Comparison of ENCODE assay signal across 8 cellular contexts in the genomic region with DNA sequence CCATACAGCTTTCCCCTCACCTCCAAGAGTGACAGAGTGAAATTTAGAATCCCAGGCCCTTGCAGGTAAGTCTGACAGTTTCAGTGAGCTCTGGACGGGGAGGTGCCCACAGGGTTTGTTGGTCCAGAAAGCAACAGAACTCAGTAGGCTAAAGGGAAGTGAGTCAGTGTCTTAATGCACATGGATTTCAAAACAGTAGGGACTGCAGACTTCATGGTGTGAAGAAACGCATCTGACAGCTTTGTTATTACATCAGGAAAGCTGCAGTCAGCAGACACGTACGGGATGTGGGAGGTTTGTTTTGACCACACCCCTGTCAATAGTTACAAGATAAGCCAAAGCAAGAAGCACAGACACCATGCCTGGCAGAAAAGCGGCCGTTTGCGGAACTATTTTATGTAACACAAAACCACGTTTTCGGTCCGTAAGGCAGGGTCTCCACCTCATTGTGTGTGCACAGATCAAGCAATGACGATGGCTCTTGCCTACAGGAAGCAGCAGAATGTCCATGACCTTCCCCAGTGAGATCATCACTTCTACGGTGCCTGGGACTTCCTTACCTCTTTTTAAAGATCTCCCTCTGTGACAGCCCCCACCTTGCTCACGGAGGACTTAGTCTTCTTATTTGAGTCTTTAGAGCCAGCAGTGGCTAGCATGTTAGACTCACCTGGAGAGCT.
DNase-seq lines count a peak whose midpoint lies in the region; ATAC-seq and TF ChIP-seq lines count a peak whose summit lies in the region.

No MANE protein-coding gene starts in this region.

- H3K27me3 ChIP-seq in GM06990 (replicated peaks; ENCODE audit: control insufficient read depth, insufficient read depth, low read length) (no peaks in the 10 kb centered on the region), adipocyte (replicated peaks; ENCODE audit: control insufficient read depth, insufficient read depth, low read length) (no peaks in the 10 kb centered on the region)

- DNase-seq in GM06990 (ENCODE audit: extremely low read depth, insufficient read length) (peak; percentile 36), SW 1271 (lab: John Stamatoyannopoulos, UW) (peak; percentile 77 to 94), adipocyte (ENCODE audit: low read depth) (peak; percentile 73), inferior parietal cortex (ENCODE audit: extremely low spot score) (peak; percentile 63), NCI-H1930 (lab: John Stamatoyannopoulos, UW) (no peak)
- peak; percentile 2 to 13 for DNase-seq in stimulated activated CD4-positive, alpha-beta T cell treated with anti-CD3 and anti-CD28 coated beads, Interleukin-1b, Interleukin-23, amount 100 ng/mL, for 4 hours (ENCODE audit: low read depth in 2 of 2)

- H3K36me3 ChIP-seq in GM06990 (ENCODE audit: control insufficient read depth, insufficient read depth, low read length) (no peaks in the 10 kb centered on the region), adipocyte (ENCODE audit: control insufficient read depth, insufficient read depth, low read length, severe bottlenecking) (no peaks in the 10 kb centered on the region)

- peaks cover 13% of the 10 kb centered on the region for H3K4me1 ChIP-seq in adipocyte (ENCODE audit: control insufficient read depth, insufficient read depth, low read length)

- peak; percentile 74 for ATAC-seq in HG03139 (IDR thresholded peaks at IDR 0.05; ENCODE audit: unreplicated experiment)
- ATAC-seq in GM19395 (IDR thresholded peaks at IDR 0.05; ENCODE audit: unreplicated experiment): no peak

- H3K9ac ChIP-seq in adipocyte (ENCODE audit: low read length): peak overlapping the region; percentile 71

- H3K9me3 ChIP-seq in adipocyte (ENCODE audit: control insufficient read depth, low read length): peaks cover 18% of the 10 kb centered on the region

- H3K4me3 ChIP-seq in GM06990 (replicated peaks; ENCODE audit: low read depth, low read length) (no peak overlapping the region), adipocyte (ENCODE audit: low read length) (peak overlapping the region; percentile 56)

- no peak for TF ChIP-seq CTCF in GM06990 (IDR thresholded peaks at IDR 0.05; ENCODE audit: insufficient read depth, low read length, poor library complexity, severe bottlenecking)

Comparison
In these comparisons a context has a peak if more than half of its experiments do, and no peak if none do; other contexts are left out.
1. DNase-seq: peak in GM06990 (single experiment), SW 1271 (2 of 2), adipocyte (single experiment), inferior parietal cortex (single experiment) and stimulated activated CD4-positive, alpha-beta T cell treated with anti-CD3 and anti-CD28 coated beads, Interleukin-1b, Interleukin-23, amount 100 ng/mL, for 4 hours (2 of 2); none in NCI-H1930 (0 of 2).